ENCODE assay signal across 16 cellular contexts in the genomic region with DNA sequence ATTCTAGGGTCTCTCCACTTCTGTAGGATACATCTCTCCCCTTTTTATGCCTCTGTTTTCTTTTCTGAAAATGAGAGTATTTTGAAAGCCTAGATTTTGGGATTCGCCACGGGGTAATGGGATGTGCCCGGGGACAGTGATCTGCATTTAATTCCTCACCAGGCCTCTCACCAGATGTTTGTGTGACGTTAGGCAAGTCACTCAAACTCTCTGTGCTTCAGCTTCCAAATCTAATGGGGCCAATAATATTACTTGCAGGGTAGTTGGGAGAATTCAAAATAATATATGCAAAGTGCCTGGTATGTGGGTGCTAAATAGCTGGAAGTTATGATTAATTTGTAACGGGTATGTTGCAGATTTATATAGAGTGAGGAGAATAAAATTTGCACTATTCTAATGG.
"Had no signal": no experiment of that assay in that cellular context is flagged by ENCODE, and none has a peak within 500 bp of the region (broad histone marks: within the 10 kb centered on the region; RNA-seq: fewer than 3 reads in every experiment).

No MANE protein-coding gene starts in this region.

- H3K36me3 Mint-ChIP-seq: activated naive CD4-positive, alpha-beta T cell treated with anti-CD3 and anti-CD28 coated beads, Interleukin-2, amount 50 U/mL, for 24 hours had no signal

- ATAC-seq: effector memory CD8-positive, alpha-beta T cell; foreskin keratinocyte; stimulated activated memory B cell treated with anti-CD40 and anti-IgM and Interleukin-4, amounts not matched to agents 10 μg/mL and 1 μg/mL and 100 μg/mL, for 72 hours had no signal

- DNase-seq: activated CD4-positive, alpha-beta T cell treated with anti-CD3 and anti-CD28 coated beads for 1 hour; activated gamma-delta T cell; effector memory CD8-positive, alpha-beta T cell; foreskin keratinocyte; kidney; mammary epithelial cell; midbrain; pancreas; stimulated activated CD4-positive, alpha-beta T cell treated with anti-CD3 and anti-CD28 coated beads, Interleukin-4, amount 100 ng/mL, for 24 hours; testis; WERI-Rb-1 had no signal

- H3K4me1 ChIP-seq: foreskin keratinocyte, pancreas, testis had no signal

- H3K9me3 Mint-ChIP-seq: activated naive CD4-positive, alpha-beta T cell treated with anti-CD3 and anti-CD28 coated beads, Interleukin-2, amount 50 U/mL, for 24 hours; effector memory CD8-positive, alpha-beta T cell had no signal

- H3K9me3 ChIP-seq: adrenal gland, pancreas, testis had no signal

- H3K36me3 ChIP-seq: adrenal gland, pancreas, WERI-Rb-1 had no signal

- H3K27ac ChIP-seq: adrenal gland, epithelial cell of prostate, foreskin keratinocyte, pancreas, testis, WERI-Rb-1 had no signal

- H3K27ac Mint-ChIP-seq: activated naive CD4-positive, alpha-beta T cell treated with anti-CD3 and anti-CD28 coated beads, Interleukin-2, amount 50 U/mL, for 24 hours; stimulated activated memory B cell treated with anti-CD40 and anti-IgM and Interleukin-4, amounts not matched to agents 10 μg/mL and 1 μg/mL and 100 μg/mL, for 72 hours had no signal

- H3K27me3 ChIP-seq: adrenal gland, foreskin keratinocyte, pancreas, testis had no signal

- H3K27me3 Mint-ChIP-seq: effector memory CD8-positive, alpha-beta T cell had no signal

- H3K4me3 ChIP-seq: adrenal gland, pancreas, smooth muscle cell, testis had no signal
